15 cellular contexts compared by ENCODE assay signal in genomic region chr3:195337747-195338146, GRCh38.
"Had no signal": no experiment of that assay in that cellular context is flagged by ENCODE, and none has a peak within 500 bp of the region (broad histone marks: within the 10 kb centered on the region; RNA-seq: fewer than 3 reads in every experiment).

No MANE protein-coding gene starts in this region.

- H3K27ac Mint-ChIP-seq: activated naive CD8-positive, alpha-beta T cell treated with anti-CD3 and anti-CD28 coated beads, Interleukin-2, amount 50 U/mL, for 24 hours; dendritic cell treated with granulocyte-macrophage colony-stimulating factor and Interleukin-4, amounts not matched to agents 40 ng/mL and 50 ng/mL, for 4 days; mesothelial cell of epicardium had no signal

- H3K4me3 ChIP-seq: lower lobe of right lung, right lobe of liver, thyroid gland had no signal

- H3K4me3 Mint-ChIP-seq: activated naive CD8-positive, alpha-beta T cell treated with anti-CD3 and anti-CD28 coated beads, Interleukin-2, amount 50 U/mL, for 24 hours; dendritic cell treated with granulocyte-macrophage colony-stimulating factor and Interleukin-4, amounts not matched to agents 40 ng/mL and 50 ng/mL, for 4 days; mesothelial cell of epicardium had no signal

- DNase-seq: activated CD4-positive, alpha-beta T cell treated with anti-CD3 and anti-CD28 coated beads, Interleukin-2, amount 50 U/mL, for 4 hours; activated naive CD4-positive, alpha-beta T cell treated with Interleukin-2 at 50 U/mL for 16 hours; activated naive CD8-positive, alpha-beta T cell treated with anti-CD3 and anti-CD28 coated beads, Interleukin-2, amount 50 U/mL, for 24 hours; activated T-cell treated with anti-CD3 and anti-CD28 coated beads for 4 hours; aorta; effector memory CD4-positive, alpha-beta T cell; head of caudate nucleus; left cardiac atrium; lower lobe of right lung; right lobe of liver; thyroid gland had no signal

- H3K36me3 ChIP-seq: right lobe of liver, thyroid gland had no signal

- H3K4me1 ChIP-seq: lower lobe of right lung, right lobe of liver, thyroid gland had no signal

- H3K9me3 Mint-ChIP-seq: activated naive CD8-positive, alpha-beta T cell treated with anti-CD3 and anti-CD28 coated beads, Interleukin-2, amount 50 U/mL, for 24 hours; dendritic cell treated with granulocyte-macrophage colony-stimulating factor and Interleukin-4, amounts not matched to agents 40 ng/mL and 50 ng/mL, for 4 days; mesothelial cell of epicardium had no signal

- FAIRE-seq: frontal cortex had no signal

- H3K27me3 ChIP-seq: right lobe of liver, thyroid gland had no signal

- ATAC-seq: activated naive CD8-positive, alpha-beta T cell treated with anti-CD3 and anti-CD28 coated beads, Interleukin-2, amount 50 U/mL, for 24 hours; left cardiac atrium; lower lobe of right lung; right lobe of liver had no signal

- H3K27ac ChIP-seq: epithelial cell of prostate, lower lobe of right lung, right lobe of liver, thyroid gland had no signal

- H3K9me3 ChIP-seq: lower lobe of right lung, right lobe of liver, thyroid gland had no signal

- H3K27me3 Mint-ChIP-seq: activated naive CD8-positive, alpha-beta T cell treated with anti-CD3 and anti-CD28 coated beads, Interleukin-2, amount 50 U/mL, for 24 hours; dendritic cell treated with granulocyte-macrophage colony-stimulating factor and Interleukin-4, amounts not matched to agents 40 ng/mL and 50 ng/mL, for 4 days had no signal

- H3K4me1 Mint-ChIP-seq: activated naive CD8-positive, alpha-beta T cell treated with anti-CD3 and anti-CD28 coated beads, Interleukin-2, amount 50 U/mL, for 24 hours; mesothelial cell of epicardium had no signal
